ENCODE assay signal across 8 cellular contexts in the genomic region with DNA sequence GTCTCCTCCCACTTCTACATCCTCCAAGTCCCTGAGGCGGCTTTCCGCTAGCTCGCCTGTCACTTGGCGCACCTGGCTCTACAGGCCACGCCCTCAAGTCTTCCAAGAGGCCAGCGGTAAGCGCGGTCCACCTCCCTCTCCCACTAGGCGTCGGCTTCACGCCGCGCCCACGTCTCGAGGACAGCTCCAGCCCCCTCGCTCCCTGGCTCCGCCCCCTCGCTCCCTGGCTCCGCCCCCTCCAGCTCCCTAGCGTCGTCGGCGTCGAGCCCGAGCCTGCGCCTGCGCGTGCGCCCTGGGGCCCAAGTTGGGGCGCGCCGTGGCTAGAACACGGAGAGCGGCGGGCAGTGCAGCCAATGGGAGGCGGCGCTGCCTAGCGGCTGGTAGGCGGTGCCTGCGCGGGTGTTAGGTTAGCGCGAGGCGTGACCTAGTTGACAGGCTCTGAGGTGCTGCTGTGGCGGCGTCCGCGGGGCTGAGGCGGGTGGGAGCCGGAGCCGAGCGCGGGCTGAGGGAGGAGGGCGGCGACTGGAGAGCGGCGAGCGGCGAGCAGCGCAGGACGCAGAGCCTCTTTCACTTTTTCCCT. TPM values are rescaled to one million over a fixed set of nuclear protein-coding genes. Genes with fewer than 3 reads are reported as not detected.
DNase-seq lines count a peak whose midpoint lies in the region; ATAC-seq lines count a peak whose summit lies in the region.

A gene (plus strand): TSS at position 431 of the 580 bp plus-strand sequence.

- in situ Hi-C loops in T47D (cut with HindIII; ENCODE audit: low pct_unique_long_range_greater_than_20kb, low sequenced_read_pairs) = no loop called here

- peak within 1 kb of the TSS; percentile 80 for H3K4me3 ChIP-seq in iPS-11a (ENCODE audit: low read depth, low read length)

- no peak for ATAC-seq in HG03469 (IDR thresholded peaks at IDR 0.05; ENCODE audit: unreplicated experiment)

- DNase-seq in GM04504 (ENCODE audit: low read depth) (peak; percentile 79), MV-4-11 (lab: John Stamatoyannopoulos, UW) (peak; percentile 68), SK-N-DZ (ENCODE audit: low spot score) (peak; percentile 96), T47D (ENCODE audit: low read depth in 1 of 2, low spot score in 1 of 2) (peak; percentile 94 to 99), renal cortical epithelial cell (ENCODE audit: low read depth) (peak; percentile 82), GM19240 (ENCODE audit: insufficient read length, low spot score) (no peak)

RNA-seq across cellular contexts. Expression of the gene that starts here (rescaled TPM):
- 4.0 and 4.2 TPM in 2 replicates for polyA plus RNA-seq in SK-N-DZ (2014; cell fraction: cytosol; rRNA removed)
- polyA plus RNA-seq in SK-N-DZ (2014; cell fraction: nucleus; rRNA removed) = 3.4 and 6.2 TPM in 2 replicates
- 5.0 and 5.4 TPM in 2 replicates for total RNA-seq in renal cortical epithelial cell
